Comparison of ENCODE assay signal across 33 cellular contexts in genomic region chr14:21278632-21279031, GRCh38. TPM values are rescaled to one million over a fixed set of nuclear protein-coding genes. Genes with fewer than 3 reads are reported as not detected.
"Had no signal": no experiment of that assay in that cellular context is flagged by ENCODE, and none has a peak within 500 bp of the region (broad histone marks: within the 10 kb centered on the region; RNA-seq: fewer than 3 reads in every experiment).

No MANE protein-coding gene starts in this region.

- DNase-seq: activated CD4-positive, alpha-beta T cell treated with anti-CD3 and anti-CD28 coated beads, Interleukin-2, amount 10 ng/mL, durations not matched to agents 24 days and 14 days; activated CD4-positive, alpha-beta T cell treated with anti-CD3 and anti-CD28 coated beads, Interleukin-2, amount 50 U/mL, for 4 hours; activated CD8-positive, alpha-beta T cell treated with anti-CD3 and anti-CD28 coated beads, Interleukin-2, amount 10 ng/mL, durations not matched to agents 7 days and 5 days; activated gamma-delta T cell treated with Interleukin-2 at 50 U/mL for 16 hours; activated naive CD4-positive, alpha-beta T cell treated with anti-CD3 and anti-CD28 coated beads for 36 hours; activated naive CD8-positive, alpha-beta T cell treated with anti-CD3 and anti-CD28 coated beads, Interleukin-2, amount 50 U/mL, for 24 hours; activated T-cell treated with anti-CD3 and anti-CD28 coated beads for 4 hours; activated T-cell treated with anti-CD3 and anti-CD28 coated beads, Interleukin-2, amount 50 U/mL, for 4 hours; anterior cingulate cortex; caudate nucleus; cerebellar nuclear complex; Kasumi-1; KG1; MG63; MV-4-11; NCI-H1092; NCI-H1436 treated with DMSO at 0.1 percent for 48 hours; NCI-H187; NCI-H2029 treated with DMSO at 0.1 percent for 48 hours; NCI-H2107; NCI-H2171; NCI-H510A; NCI-H526; NCI-H748 treated with DMSO at 0.1 percent for 48 hours; PC-9; SIG-M5; SW 1271; T-helper 1 cell; T-helper 2 cell; T-helper 9 cell had no signal

- H3K36me3 ChIP-seq: MG63 had no signal

- H3K4me3 ChIP-seq: MG63, PC-9 had no signal

- H3K9me3 ChIP-seq: MG63 had no signal

- H3K27me3 ChIP-seq: MG63 had no signal

- H3K27ac ChIP-seq: PC-9, RWPE1 had no signal

RNA-seq across cellular contexts. Expression of gene RPGRIP1, which starts 1.3 kb away (rescaled TPM):
- total RNA-seq: activated CD4-positive, alpha-beta T cell treated with anti-CD3 and anti-CD28 coated beads, Interleukin-2, amount 10 ng/mL, durations not matched to agents 24 days and 14 days; activated CD8-positive, alpha-beta T cell treated with anti-CD3 and anti-CD28 coated beads, Interleukin-2, amount 10 ng/mL, durations not matched to agents 7 days and 5 days; activated naive CD4-positive, alpha-beta T cell treated with anti-CD3 and anti-CD28 coated beads for 36 hours; activated T-helper 1 cell treated with anti-CD3 and anti-CD28 coated beads, Interleukin-12 subunit alpha, Interleukin-12 subunit beta, Interleukin-2, Interleukin-4 antibody, amounts not matched to agents 30 ng/mL and 10 ng/mL and 1 ng/mL, durations not matched to agents 14 hours and 24 hours and 36 hours; bronchial epithelial cell had no signal
